17 cellular contexts compared by ENCODE assay signal in genomic region chr12:7151532-7151931, GRCh38. TPM values are rescaled to one million over a fixed set of nuclear protein-coding genes. Genes with fewer than 3 reads are reported as not detected.
DNase-seq lines count a peak whose midpoint lies in the region; ATAC-seq and TF ChIP-seq lines count a peak whose summit lies in the region.
"Had no signal": no experiment of that assay in that cellular context is flagged by ENCODE, and none has a peak within 500 bp of the region (broad histone marks: within the 10 kb centered on the region; RNA-seq: fewer than 3 reads in every experiment).

No MANE protein-coding gene starts in this region.

- ATAC-seq in right lobe of liver (peak; percentile 10 to 54 (median 34)), GM19023 (IDR thresholded peaks at IDR 0.05; ENCODE audit: unreplicated experiment) (no peak), GM19467 (IDR thresholded peaks at IDR 0.05; ENCODE audit: unreplicated experiment) (no peak)
- ATAC-seq in activated T-helper 17 cell treated with anti-CD3 and anti-CD28 coated beads, Interleukin-2, amount 50 U/mL, for 72 hours (replicated peaks) = no peak
- ATAC-seq: A549, GM12878 had no signal

- WGBS in right lobe of liver (ENCODE audit: insufficient coverage, low coverage, low lambda C conversion rate, missing lambda C conversion rate) = 20% methylated on average over 6 of the region's 6 CpGs

- H2AFZ ChIP-seq in parathyroid adenoma = no peak overlapping the region

- peak overlapping the region in 2 of 3 donors; percentile 42 to 74 for H3K27ac ChIP-seq in right lobe of liver
- H3K27ac ChIP-seq in parathyroid adenoma = peak overlapping the region; percentile 96
- H3K27ac ChIP-seq: A549, C4-2B, HL-60 had no signal

- peaks cover 0 to 33% (median 6%) of the 10 kb centered on the region in 4 donors for H3K36me3 ChIP-seq in right lobe of liver
- H3K36me3 ChIP-seq in parathyroid adenoma (ENCODE audit: control insufficient read depth, insufficient read depth, low read length) = no peaks in the 10 kb centered on the region
- H3K36me3 ChIP-seq: BE2C, HAP-1 had no signal

- H3K79me2 ChIP-seq in parathyroid adenoma = peaks cover 4% of the 10 kb centered on the region

- H3K36me3 Mint-ChIP-seq in activated T-helper 17 cell treated with anti-CD3 and anti-CD28 coated beads, Interleukin-2, amount 50 U/mL, for 72 hours (ENCODE audit: low read depth) = peaks cover 91% of the 10 kb centered on the region

- no peaks in the 10 kb centered on the region for H3K27me3 Mint-ChIP-seq in activated T-helper 17 cell treated with anti-CD3 and anti-CD28 coated beads, Interleukin-2, amount 50 U/mL, for 72 hours
- H3K27me3 Mint-ChIP-seq: CD4-positive, alpha-beta memory T cell had no signal

- no peak overlapping the region for H3K27ac Mint-ChIP-seq in activated T-helper 17 cell treated with anti-CD3 and anti-CD28 coated beads, Interleukin-2, amount 50 U/mL, for 72 hours
- H3K27ac Mint-ChIP-seq: CD4-positive, alpha-beta memory T cell had no signal

- H3K4me3 Mint-ChIP-seq in activated T-helper 17 cell treated with anti-CD3 and anti-CD28 coated beads, Interleukin-2, amount 50 U/mL, for 72 hours = no peak overlapping the region
- H3K4me3 Mint-ChIP-seq: CD4-positive, alpha-beta memory T cell had no signal

- peak; percentile 25 for DNase-seq in fibroblast of gingiva (ENCODE audit: low read depth)
- peak; percentile 75 to 81 (median 78) for DNase-seq in right lobe of liver
- no peak for DNase-seq in nucleus accumbens (lab: John Stamatoyannopoulos, UW)
- DNase-seq: BE2C; CD4-positive, alpha-beta memory T cell; DMS79; GOT3 had no signal

- no peaks in the 10 kb centered on the region for H3K9me3 ChIP-seq in right lobe of liver
- no peaks in the 10 kb centered on the region for H3K9me3 ChIP-seq in parathyroid adenoma (ENCODE audit: control insufficient read depth, low read length)
- H3K9me3 ChIP-seq: A549, BE2C, HAP-1 had no signal

- H3K4me3 ChIP-seq in right lobe of liver = no peak overlapping the region
- no peak overlapping the region for H3K4me3 ChIP-seq in parathyroid adenoma (ENCODE audit: low read depth, low read length)
- H3K4me3 ChIP-seq: A549, GM12878, HAP-1 had no signal

- no peak overlapping the region for H3K4me2 ChIP-seq in parathyroid adenoma (ENCODE audit: low read length)
- H3K4me2 ChIP-seq: A549 had no signal

- H3K27me3 ChIP-seq in right lobe of liver = no peaks in the 10 kb centered on the region
- no peaks in the 10 kb centered on the region for H3K27me3 ChIP-seq in parathyroid adenoma (ENCODE audit: control insufficient read depth, insufficient read depth, low read length)
- H3K27me3 ChIP-seq: BE2C had no signal

- TF ChIP-seq POLR2A in right lobe of liver (IDR thresholded peaks at IDR 0.05) = no peak

- intact Hi-C loops in right lobe of liver (cut with DNase I) = no loop called here

- no peak overlapping the region for H3K9ac ChIP-seq in parathyroid adenoma

- no peaks in the 10 kb centered on the region for H3K4me1 Mint-ChIP-seq in activated T-helper 17 cell treated with anti-CD3 and anti-CD28 coated beads, Interleukin-2, amount 50 U/mL, for 72 hours
- H3K4me1 Mint-ChIP-seq: CD4-positive, alpha-beta memory T cell had no signal

- no peaks in the 10 kb centered on the region for H3K9me3 Mint-ChIP-seq in activated T-helper 17 cell treated with anti-CD3 and anti-CD28 coated beads, Interleukin-2, amount 50 U/mL, for 72 hours
- H3K9me3 Mint-ChIP-seq: CD4-positive, alpha-beta memory T cell had no signal

- H3K4me1 ChIP-seq in right lobe of liver (peaks cover 0 to 63% (median 18%) of the 10 kb centered on the region in 4 donors), parathyroid adenoma (peaks cover 58% of the 10 kb centered on the region)
- H3K4me1 ChIP-seq: A549, HAP-1 had no signal

- TF ChIP-seq CTCF in right lobe of liver (IDR thresholded peaks at IDR 0.05) = no peak
- TF ChIP-seq CTCF in parathyroid adenoma (IDR thresholded peaks at IDR 0.05) = no peak

RNA-seq across cellular contexts. Expression of gene CLSTN3, which starts 21.4 kb away (rescaled TPM):
- total RNA-seq in right lobe of liver = 10 to 100 TPM; 38.9 to 55.2 (median 43.1) TPM
- 10 to 100 TPM; 51.8 to 61.9 TPM for total RNA-seq in activated T-helper 17 cell treated with anti-CD3 and anti-CD28 coated beads, Interleukin-2, amount 50 U/mL, for 72 hours

RNA-seq across cellular contexts. Expression of gene RBP5, which starts 22.8 kb away (rescaled TPM):
- 100 to 1,000 TPM in 3 of 6 experiments, 10 to 100 TPM in 3; 44.1 to 239 (median 98.2) TPM for total RNA-seq in right lobe of liver
- total RNA-seq in activated T-helper 17 cell treated with anti-CD3 and anti-CD28 coated beads, Interleukin-2, amount 50 U/mL, for 72 hours = not detected
- total RNA-seq: G401 had no signal

RNA-seq across cellular contexts. Expression of gene PEX5, which starts 38.0 kb away (rescaled TPM):
- total RNA-seq in right lobe of liver = 10 to 100 TPM; 28.7 to 43.9 (median 36.2) TPM
- total RNA-seq in activated T-helper 17 cell treated with anti-CD3 and anti-CD28 coated beads, Interleukin-2, amount 50 U/mL, for 72 hours = 10 to 100 TPM; 21.4 to 31.4 TPM

RNA-seq across cellular contexts. Expression of gene C1RL, which starts 42.5 kb away (rescaled TPM):
- total RNA-seq in right lobe of liver = 100 to 1,000 TPM; 202 to 236 (median 216) TPM
- total RNA-seq in activated T-helper 17 cell treated with anti-CD3 and anti-CD28 coated beads, Interleukin-2, amount 50 U/mL, for 72 hours = 10 to 100 TPM; 14.0 to 30.6 TPM

RNA-seq across cellular contexts. Expression of gene C1R, which starts 59.3 kb away (rescaled TPM):
- 1,000 to 10,000 TPM; 1,157 to 2,557 (median 1,950) TPM for total RNA-seq in right lobe of liver
- total RNA-seq in activated T-helper 17 cell treated with anti-CD3 and anti-CD28 coated beads, Interleukin-2, amount 50 U/mL, for 72 hours = 1 to 10 TPM; 3.2 to 3.3 TPM

Comparison
In these comparisons a context has a peak if more than half of its experiments do, and no peak if none do; other contexts are left out.
1. DNase-seq: peak in fibroblast of gingiva (single experiment) and right lobe of liver (3 of 3); none in nucleus accumbens (0 of 56).
2. ATAC-seq: peak in right lobe of liver (4 of 4); none in GM19023 (single experiment), GM19467 (single experiment) and activated T-helper 17 cell treated with anti-CD3 and anti-CD28 coated beads, Interleukin-2, amount 50 U/mL, for 72 hours (single experiment).
3. RNA of gene RBP5, which starts 22.8 kb away (total RNA-seq): 44.1 to 239 TPM in right lobe of liver; not detected in activated T-helper 17 cell treated with anti-CD3 and anti-CD28 coated beads, Interleukin-2, amount 50 U/mL, for 72 hours; every median in the first group is over 10 times any median in the second.